Comparison of ENCODE assay signal across 39 cellular contexts in genomic region chr2:227582369-227582768, GRCh38. TPM values are rescaled to one million over a fixed set of nuclear protein-coding genes. Genes with fewer than 3 reads are reported as not detected.
"Had no signal": no experiment of that assay in that cellular context is flagged by ENCODE, and none has a peak within 500 bp of the region (broad histone marks: within the 10 kb centered on the region; RNA-seq: fewer than 3 reads in every experiment).

No MANE protein-coding gene starts in this region.

- DNase-seq: Kasumi-1, MG63, MM.1S, MV-4-11, NCI-H1048, NCI-H1092, NCI-H1092 treated with DMSO at 0.1 percent for 48 hours, NCI-H1105, NCI-H1105 treated with DMSO at 0.1 percent for 48 hours, NCI-H1417, NCI-H1417 treated with DMSO at 0.1 percent for 48 hours, NCI-H1436, NCI-H1436 treated with DMSO at 0.1 percent for 48 hours, NCI-H146, NCI-H1694, NCI-H1694 treated with DMSO at 0.1 percent for 48 hours, NCI-H187, NCI-H187 treated with DMSO at 0.1 percent for 48 hours, NCI-H1930, NCI-H2029, NCI-H2029 treated with DMSO at 0.1 percent for 48 hours, NCI-H2081, NCI-H2081 treated with DMSO at 0.1 percent for 48 hours, NCI-H2107, NCI-H2171, NCI-H2171 treated with DMSO at 0.1 percent for 48 hours, NCI-H2227 treated with DMSO at 0.1 percent for 48 hours, NCI-H226, NCI-H345, NCI-H446, NCI-H446 treated with DMSO at 0.1 percent for 48 hours, NCI-H510A, NCI-H510A treated with DMSO at 0.1 percent for 48 hours, NCI-H524, NCI-H524 treated with DMSO at 0.1 percent for 48 hours had no signal

- H3K4me3 ChIP-seq: MG63 had no signal

- H3K27me3 ChIP-seq: MG63 had no signal

- H3K36me3 ChIP-seq: MG63 had no signal

RNA-seq across cellular contexts. Expression of gene SCYGR2, which starts 16.3 kb away (rescaled TPM):
- total RNA-seq: LHCN-M2, M059J, MCF 10A, NCI-H460 had no signal

RNA-seq across cellular contexts. Expression of gene SCYGR3, which starts 32.3 kb away (rescaled TPM):
- total RNA-seq: LHCN-M2, M059J, MCF 10A, NCI-H460 had no signal

RNA-seq across cellular contexts. Expression of gene SCYGR4, which starts 34.9 kb away (rescaled TPM):
- total RNA-seq: LHCN-M2, M059J, MCF 10A had no signal
